ENCODE assay signal across 9 cellular contexts in genomic region chr12:14950982-14951746, GRCh38.
DNase-seq lines count a peak whose midpoint lies in the region; ATAC-seq and TF ChIP-seq lines count a peak whose summit lies in the region.
"Had no signal": no experiment of that assay in that cellular context is flagged by ENCODE, and none has a peak within 500 bp of the region (broad histone marks: within the 10 kb centered on the region; RNA-seq: fewer than 3 reads in every experiment).

No MANE protein-coding gene starts in this region.

- peaks cover 47% of the 10 kb centered on the region for H3K36me3 Mint-ChIP-seq in memory B cell

- no peak for TF ChIP-seq CTCF in cardiac fibroblast (IDR thresholded peaks at IDR 0.05; ENCODE audit: low read depth, low read length)

- H3K4me3 Mint-ChIP-seq in memory B cell = peak overlapping the region; percentile 87

- no peak overlapping the region for H3K4me3 ChIP-seq in cardiac fibroblast (replicated peaks in 1 of 2; ENCODE audit: low read depth in 2 of 2, low read length in 2 of 2)

- DNase-seq in stimulated activated CD4-positive, alpha-beta T cell treated with anti-CD3 and anti-CD28 coated beads, Interleukin-15, amount 100 ng/mL, for 24 hours = peak; percentile 14
- no peak for DNase-seq in stimulated activated CD4-positive, alpha-beta T cell treated with anti-CD3 and anti-CD28 coated beads, Interleukin-4, amount 100 ng/mL, for 1 hour
- DNase-seq in cardiac fibroblast (ENCODE audit: low read depth in 2 of 2) = peak; percentile 44 to 63
- DNase-seq in memory B cell (ENCODE audit: low spot score in 2 of 2) = no peak
- DNase-seq in SKM-1 (lab: John Stamatoyannopoulos, UW; ENCODE audit: unreplicated experiment) = no peak
- DNase-seq in pons (ENCODE audit: low spot score) = no peak
- DNase-seq in putamen (ENCODE audit: low spot score) = no peak
- DNase-seq: caudate nucleus had no signal

- no peaks in the 10 kb centered on the region for H3K27me3 Mint-ChIP-seq in memory B cell

- ATAC-seq in memory B cell (ENCODE audit: low read depth) (no peak), HG03521 (IDR thresholded peaks at IDR 0.05; ENCODE audit: unreplicated experiment) (no peak)

- no peaks in the 10 kb centered on the region for H3K9me3 Mint-ChIP-seq in memory B cell

- H3K27ac Mint-ChIP-seq in memory B cell = peak overlapping the region; percentile 99

- peaks cover 65% of the 10 kb centered on the region for H3K4me1 Mint-ChIP-seq in memory B cell

Comparison
In these comparisons a context has a peak if more than half of its experiments do, and no peak if none do; other contexts are left out.
1. DNase-seq: peak in stimulated activated CD4-positive, alpha-beta T cell treated with anti-CD3 and anti-CD28 coated beads, Interleukin-15, amount 100 ng/mL, for 24 hours (single experiment) and cardiac fibroblast (2 of 2); none in stimulated activated CD4-positive, alpha-beta T cell treated with anti-CD3 and anti-CD28 coated beads, Interleukin-4, amount 100 ng/mL, for 1 hour (single experiment), memory B cell (0 of 2), SKM-1 (single experiment), pons (single experiment) and putamen (single experiment).